Comparison of ENCODE assay signal across 8 cellular contexts in genomic region chr4:56821394-56822263, GRCh38. TPM values are rescaled to one million over a fixed set of nuclear protein-coding genes. Genes with fewer than 3 reads are reported as not detected.
DNase-seq lines count a peak whose midpoint lies in the region; ATAC-seq and TF ChIP-seq lines count a peak whose summit lies in the region.

Gene SPINK2 (minus strand): TSS chr4:56821701. CDS start chr4:56821662, 39 bp downstream.

- no peak within 1 kb of the TSS for H2AFZ ChIP-seq in Karpas-422 (ENCODE audit: low read length)

- peak within 1 kb of the TSS; percentile 62 for H3K4me3 Mint-ChIP-seq in stimulated activated effector memory CD8-positive, alpha-beta T cell treated with anti-CD3 and anti-CD28 coated beads, Interleukin-12 subunit alpha, Interleukin-12 subunit beta, amount 100 ng/mL, for 72 hours

- ATAC-seq in GM18868 (IDR thresholded peaks at IDR 0.05; ENCODE audit: unreplicated experiment), result peak; percentile 42
- peak; percentile 74 for ATAC-seq in stimulated activated effector memory CD8-positive, alpha-beta T cell treated with anti-CD3 and anti-CD28 coated beads, Interleukin-12 subunit alpha, Interleukin-12 subunit beta, amount 100 ng/mL, for 72 hours

- POLR2A ChIA-PET in A673 (lab: Charles Lee; ENCODE audit: low non-redundant PET), result no interaction called here

- H3K4me2 ChIP-seq in Karpas-422 (ENCODE audit: low read depth, low read length, poor library complexity, severe bottlenecking), result peak within 1 kb of the TSS; percentile 48

- H3K4me3 ChIP-seq in A673 (ENCODE audit: low read depth, low read length, poor library complexity, severe bottlenecking) (peak within 1 kb of the TSS; percentile 26), Karpas-422 (ENCODE audit: low read length) (peak within 1 kb of the TSS; percentile 41; the same call in 1 of the 2 replicates), colonic mucosa (peak within 1 kb of the TSS; percentile 36), mononuclear cell (ENCODE audit: low read length) (peak within 1 kb of the TSS; percentile 40)

- no TSS peak for BruUV-seq in A673 (replicated peaks; lab: Mats Ljungman, UMichigan)

- H3K9me2 ChIP-seq in Karpas-422 (replicated peaks; ENCODE audit: insufficient read depth, low read length), result no peaks in the 10 kb centered on the region

- H3K4me1 Mint-ChIP-seq in stimulated activated effector memory CD8-positive, alpha-beta T cell treated with anti-CD3 and anti-CD28 coated beads, Interleukin-12 subunit alpha, Interleukin-12 subunit beta, amount 100 ng/mL, for 72 hours, result peaks cover 16% of the 10 kb centered on the region

- no peaks in the 10 kb centered on the region for H3K4me1 ChIP-seq in A673 (ENCODE audit: insufficient read depth, low read length, poor library complexity, severe bottlenecking)
- peaks cover 3% of the 10 kb centered on the region; the same call in 1 of the 2 replicates for H3K4me1 ChIP-seq in Karpas-422 (ENCODE audit: low read length)
- H3K4me1 ChIP-seq in colonic mucosa, result no peaks in the 10 kb centered on the region
- peaks cover 24% of the 10 kb centered on the region for H3K4me1 ChIP-seq in mononuclear cell (ENCODE audit: insufficient read depth, low read length)

- TF ChIP-seq CTCF in A673 (conservative IDR thresholded peaks at IDR 0.05; ENCODE audit: low read depth, low read length) (no peak), colonic mucosa (IDR thresholded peaks at IDR 0.05) (no peak)

- H3K36me3 Mint-ChIP-seq in stimulated activated effector memory CD8-positive, alpha-beta T cell treated with anti-CD3 and anti-CD28 coated beads, Interleukin-12 subunit alpha, Interleukin-12 subunit beta, amount 100 ng/mL, for 72 hours, result no peaks in the 10 kb centered on the region

- H3K36me3 ChIP-seq in A673 (ENCODE audit: insufficient read depth, low read length, poor library complexity, severe bottlenecking) (no peaks in the 10 kb centered on the region), Karpas-422 (ENCODE audit: insufficient read depth, low read length) (no peaks in the 10 kb centered on the region), colonic mucosa (no peaks in the 10 kb centered on the region)

- H4K20me1 ChIP-seq in Karpas-422 (ENCODE audit: insufficient read depth, low read depth, low read length), result no peaks in the 10 kb centered on the region

- H3K9me3 Mint-ChIP-seq in stimulated activated effector memory CD8-positive, alpha-beta T cell treated with anti-CD3 and anti-CD28 coated beads, Interleukin-12 subunit alpha, Interleukin-12 subunit beta, amount 100 ng/mL, for 72 hours, result no peaks in the 10 kb centered on the region

- H3K9me3 ChIP-seq in A673 (ENCODE audit: low read depth, low read length, poor library complexity, severe bottlenecking), result no peaks in the 10 kb centered on the region
- H3K9me3 ChIP-seq in Karpas-422 (ENCODE audit: low read length), result no peaks in the 10 kb centered on the region
- no peaks in the 10 kb centered on the region for H3K9me3 ChIP-seq in colonic mucosa
- H3K9me3 ChIP-seq in mononuclear cell (ENCODE audit: low read depth, low read length), result no peaks in the 10 kb centered on the region

- CTCF ChIA-PET in A673 (lab: Charles Lee), result no interaction called here

- intact Hi-C loops in A673 (cut with micrococcal nuclease; ENCODE audit: unreplicated experiment) (no loop called here), colonic mucosa (cut with DNase I) (no loop called here)

- no peak within 1 kb of the TSS for H3K27ac Mint-ChIP-seq in stimulated activated effector memory CD8-positive, alpha-beta T cell treated with anti-CD3 and anti-CD28 coated beads, Interleukin-12 subunit alpha, Interleukin-12 subunit beta, amount 100 ng/mL, for 72 hours

- peak; percentile 7 for DNase-seq in A673 (ENCODE audit: low spot score)
- DNase-seq in Karpas-422, result peak; percentile 53
- DNase-seq in activated CD4-positive, CD25-positive, alpha-beta regulatory T cell treated with anti-CD3 and anti-CD28 coated beads, Interleukin-2, amount 50 U/mL, for 72 hours, result peak; percentile 48
- peak; percentile 64 for DNase-seq in colonic mucosa
- DNase-seq in stimulated activated effector memory CD8-positive, alpha-beta T cell treated with anti-CD3 and anti-CD28 coated beads, Interleukin-12 subunit alpha, Interleukin-12 subunit beta, amount 100 ng/mL, for 72 hours (ENCODE audit: low spot score in 2 of 2), result peak; percentile 31 to 56
- no peak for DNase-seq in cerebellum (ENCODE audit: low spot score)

- H3K9ac ChIP-seq in Karpas-422 (ENCODE audit: low read length), result no peak within 1 kb of the TSS
- H3K9ac ChIP-seq in colonic mucosa (ENCODE audit: low read depth in 2 of 2, low read length in 2 of 2), result no peak within 1 kb of the TSS

- no peaks in the 10 kb centered on the region for H3K79me2 ChIP-seq in Karpas-422 (ENCODE audit: low read length)

- H3K27me3 ChIP-seq in A673 (replicated peaks; ENCODE audit: insufficient read depth, low read depth, low read length, poor library complexity), result no peaks in the 10 kb centered on the region
- H3K27me3 ChIP-seq in Karpas-422 (ENCODE audit: low read length), result no peaks in the 10 kb centered on the region
- H3K27me3 ChIP-seq in colonic mucosa, result peaks cover 12% of the 10 kb centered on the region
- peaks cover 14% of the 10 kb centered on the region for H3K27me3 ChIP-seq in mononuclear cell (ENCODE audit: insufficient read depth, low read length)

- H3K27ac ChIP-seq in A673 (ENCODE audit: low read depth, low read length, poor library complexity, severe bottlenecking), result no peak within 1 kb of the TSS
- no peak within 1 kb of the TSS for H3K27ac ChIP-seq in Karpas-422 (ENCODE audit: low read length)
- no peak within 1 kb of the TSS for H3K27ac ChIP-seq in colonic mucosa

RNA-seq across cellular contexts. Expression of gene SPINK2, which starts in this region (rescaled TPM):
- total RNA-seq in A673 (2021) (not detected in 2 replicates), colonic mucosa (under 1 TPM in 1 of 2 donors, not detected in 1; 0.96 TPM), mononuclear cell (2.1 TPM), cerebellum (not detected)
- not detected in 2 replicates for total RNA-seq in Karpas-422 (2014; rRNA removed; shearing (Covaris generic); ENCODE audit: low replicate concordance)

Comparison
In these comparisons a context has a peak if more than half of its experiments do, and no peak if none do; other contexts are left out.
1. Peak in DNase-seq and H3K4me3 ChIP-seq in A673; RNA of the gene not detected or under 1 TPM.
2. Peak in DNase-seq, H3K4me3 ChIP-seq and H3K4me2 ChIP-seq in Karpas-422; RNA of the gene not detected or under 1 TPM.
3. Peak in DNase-seq and H3K4me3 ChIP-seq in colonic mucosa; RNA of the gene not detected or under 1 TPM.